In the genomic region with DNA sequence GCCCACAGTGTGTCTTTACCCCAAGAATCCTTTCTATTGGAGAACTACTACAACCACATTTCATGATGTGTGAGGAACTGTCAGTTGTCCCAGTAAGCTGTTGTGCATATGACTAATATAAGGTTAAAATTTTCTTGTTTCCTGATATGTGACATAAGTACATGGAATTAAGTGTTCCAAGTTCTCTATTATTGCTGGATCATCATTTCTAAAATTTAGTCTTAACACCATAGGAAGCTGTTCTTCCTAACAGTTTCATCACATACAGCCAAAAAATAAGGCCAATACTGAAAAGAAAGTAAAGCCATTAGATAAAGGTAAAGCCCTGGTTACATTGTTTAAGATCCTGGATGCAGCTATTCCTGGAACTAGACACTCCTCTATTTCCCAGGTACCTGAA, we compare ENCODE assay signal across 35 cellular contexts.
"Had no signal": no experiment of that assay in that cellular context is flagged by ENCODE, and none has a peak within 500 bp of the region (broad histone marks: within the 10 kb centered on the region; RNA-seq: fewer than 3 reads in every experiment).

No MANE protein-coding gene starts in this region.

- H3K27me3 ChIP-seq: MG63 had no signal

- H3K36me3 ChIP-seq: MG63 had no signal

- H3K9me3 ChIP-seq: MG63 had no signal

- H3K4me3 ChIP-seq: MG63 had no signal

- DNase-seq: Karpas-422, Kasumi-1, MG63, MM.1S, MV-4-11, NCI-H1048, NCI-H1092 treated with DMSO at 0.1 percent for 48 hours, NCI-H1105, NCI-H1105 treated with DMSO at 0.1 percent for 48 hours, NCI-H1417, NCI-H1417 treated with DMSO at 0.1 percent for 48 hours, NCI-H1436, NCI-H1436 treated with DMSO at 0.1 percent for 48 hours, NCI-H146, NCI-H1694, NCI-H1694 treated with DMSO at 0.1 percent for 48 hours, NCI-H187, NCI-H187 treated with DMSO at 0.1 percent for 48 hours, NCI-H1930, NCI-H2029, NCI-H2029 treated with DMSO at 0.1 percent for 48 hours, NCI-H2081, NCI-H2081 treated with DMSO at 0.1 percent for 48 hours, NCI-H2107, NCI-H2171, NCI-H2171 treated with DMSO at 0.1 percent for 48 hours, NCI-H2227 treated with DMSO at 0.1 percent for 48 hours, NCI-H226, NCI-H345, NCI-H446, NCI-H446 treated with DMSO at 0.1 percent for 48 hours, NCI-H510A, NCI-H510A treated with DMSO at 0.1 percent for 48 hours, NCI-H524, NCI-H524 treated with DMSO at 0.1 percent for 48 hours had no signal
